Comparison of ENCODE assay signal across 8 cellular contexts in genomic region chr9:89178162-89179120, GRCh38. TPM values are rescaled to one million over a fixed set of nuclear protein-coding genes. Genes with fewer than 3 reads are reported as not detected.
DNase-seq lines count a peak whose midpoint lies in the region; ATAC-seq, FAIRE-seq and TF ChIP-seq lines count a peak whose summit lies in the region.

SHC3 (minus strand) TSS chr9:89178818; CDS start chr9:89178460, 358 bp downstream.

- H3K27me3 Mint-ChIP-seq in chondrocyte (ENCODE audit: low read depth), result peaks cover 40% of the 10 kb centered on the region

- no peak for TF ChIP-seq EP300 in A549 (IDR thresholded peaks at IDR 0.05)

- ATAC-seq in A549 (peak in 1 of 2 experiments; percentile 7; a peak in 2 of 6 replicates), HG02763 (IDR thresholded peaks at IDR 0.05; ENCODE audit: unreplicated experiment) (no peak), HG03108 (IDR thresholded peaks at IDR 0.05; ENCODE audit: unreplicated experiment) (no peak)

- peak within 1 kb of the TSS; percentile 74 to 86; a peak in 5 of 6 replicates for H3K27ac ChIP-seq in A549
- H3K27ac ChIP-seq in HL-60 (replicated peaks), result peak within 1 kb of the TSS; percentile 39
- H3K27ac ChIP-seq in mesodermal cell (ENCODE audit: low read depth, low read length, severe bottlenecking), result peak within 1 kb of the TSS; percentile 95
- peak within 1 kb of the TSS; percentile 59 to 72 for H3K27ac ChIP-seq in uterus

- WGBS in A549 (ENCODE audit: missing lambda C conversion rate), result 25% methylated on average over 37 of the region's 73 CpGs
- WGBS in mesodermal cell (ENCODE audit: insufficient coverage in 2 of 2), 2 experiments, result 1 to 2% methylated on average over 44 to 68 of the region's 73 CpGs

- TF ChIP-seq CTCF in A549 (IDR thresholded peaks at IDR 0.05) (no peak), HL-60 (IDR thresholded peaks at IDR 0.05; ENCODE audit: insufficient read depth, low read length) (no peak), chondrocyte (IDR thresholded peaks at IDR 0.05) (no peak), uterus (IDR thresholded peaks at IDR 0.05) (no peak)

- H3K4me1 ChIP-seq in A549 (peaks cover 20% of the 10 kb centered on the region; the same call in 2 of the 3 replicates), mesodermal cell (ENCODE audit: control insufficient read depth, insufficient read depth, low read length, poor library complexity, severe bottlenecking) (peaks cover 17% of the 10 kb centered on the region), uterus (peaks cover 0 to 9% of the 10 kb centered on the region in 2 donors)

- H3K4me3 Mint-ChIP-seq in chondrocyte (ENCODE audit: unreplicated experiment), result peak within 1 kb of the TSS; percentile 69

- H3K9me3 ChIP-seq in A549 (no peaks in the 10 kb centered on the region), mesodermal cell (ENCODE audit: control insufficient read depth, low read length) (no peaks in the 10 kb centered on the region), uterus (no peaks in the 10 kb centered on the region)

- peaks cover 33% of the 10 kb centered on the region for H3K4me1 Mint-ChIP-seq in chondrocyte (ENCODE audit: low read depth)

- intact Hi-C loops in uterus (cut with DNase I; ENCODE audit: low total_unique reads), result no loop called here

- TF ChIP-seq POLR2A in A549 (IDR thresholded peaks at IDR 0.05; ENCODE audit: low read length), result no peak
- TF ChIP-seq POLR2A in uterus (IDR thresholded peaks at IDR 0.05), result no peak

- no peaks in the 10 kb centered on the region for H3K9me3 Mint-ChIP-seq in chondrocyte (ENCODE audit: low read depth)

- no peak for FAIRE-seq in A549 (lab: Jason Lieb, UNC)

- H3K27me3 ChIP-seq in HL-60 (ENCODE audit: insufficient read depth, poor library complexity, severe bottlenecking) (peaks cover 30% of the 10 kb centered on the region), uterus (peaks cover 0 to 14% of the 10 kb centered on the region in 2 donors)

- POLR2A ChIA-PET in A549 (lab: Yijun Ruan, JAX), result no interaction called here

- no peaks in the 10 kb centered on the region for H3K36me3 ChIP-seq in mesodermal cell (ENCODE audit: control insufficient read depth, insufficient read depth, low read length)
- no peaks in the 10 kb centered on the region for H3K36me3 ChIP-seq in uterus

- no peaks in the 10 kb centered on the region for H3K36me3 Mint-ChIP-seq in chondrocyte (ENCODE audit: low read depth)

- TF ChIP-seq RAD21 in A549 (conservative IDR thresholded peaks at IDR 0.05 in 1 of 2, IDR thresholded peaks at IDR 0.05 in 1 of 2), result no peak

- H3K27ac Mint-ChIP-seq in chondrocyte (ENCODE audit: unreplicated experiment), result peak within 1 kb of the TSS; percentile 89

- DNase-seq in A549 (ENCODE audit: low read depth in 1 of 2, low spot score in 1 of 2) (no peak), HL-60 (ENCODE audit: low read depth in 1 of 2, low spot score in 1 of 2) (no peak), chondrocyte (ENCODE audit: low spot score) (no peak), uterus (no peak), putamen (ENCODE audit: low spot score) (no peak)

- H3K4me3 ChIP-seq in A549 (peak within 1 kb of the TSS; percentile 47), HL-60 (replicated peaks; ENCODE audit: insufficient read depth, low read length) (peak within 1 kb of the TSS; percentile 23), mesodermal cell (ENCODE audit: extremely low read depth, insufficient read depth, low read length, poor library complexity, severe bottlenecking) (peak within 1 kb of the TSS; percentile 57), uterus (peak within 1 kb of the TSS; percentile 15 to 27)

- peak within 1 kb of the TSS; percentile 86 for H3K4me2 ChIP-seq in A549

- CTCF ChIA-PET in A549 (lab: Yijun Ruan, JAX), result interaction anchor here (1.4 kb wide), 1 partner anchor 57 kb away, joined by 3 read pairs; no protein-coding TSS in a partner anchor

TF ChIP-seq in A549, 52 proteins besides CTCF, POLR2A, EP300 and RAD21:
- TF ChIP-seq HOXB5 (CRISPR knock-in tag; IDR thresholded peaks at IDR 0.05) (no peak), USF2 (IDR thresholded peaks at IDR 0.05) (no peak), CEBPB (IDR thresholded peaks at IDR 0.05) (no peak)

RNA-seq across cellular contexts. Expression of gene SHC3, which starts in this region (rescaled TPM):
- polyA plus RNA-seq in A549 (2011; rRNA removed) (0.08 and 0.09 TPM in 2 replicates), A549 (2017; fragmentation: RNase III; extraction: RNeasy Plus Mini Kit Qiagen cat#74134 plus additional on column Dnase treatment) (0.37 to 0.88 TPM (median 0.54 TPM) in 3 replicates)
- polyA plus RNA-seq in A549 (2012; cell fraction: cytosol; rRNA removed), result 0.01 and 0.03 TPM in 2 replicates
- 0.06 and 0.07 TPM in 2 replicates for polyA plus RNA-seq in A549 (2012; cell fraction: nucleus; rRNA removed)
- polyA minus RNA-seq in A549 (2011; rRNA and poly(A)+ RNA removed), result 0.15 and 0.41 TPM in 2 replicates
- total RNA-seq in chondrocyte (0.10 to 0.64 TPM (median 0.30 TPM) in 3 replicates), uterus (1 to 10 TPM in 3 of 4 donors, under 1 TPM in 1; 0.51 to 3.5 (median 2.5) TPM)
- polyA plus RNA-seq in mesodermal cell (2013, experiment 1 of 2), result 3.8 TPM
- polyA plus RNA-seq in mesodermal cell (2013, experiment 2 of 2), result 2.2 TPM

Comparison
In these comparisons a context has a peak if more than half of its experiments do, and no peak if none do; other contexts are left out.
1. H3K27ac ChIP-seq: peak in every context shown above with its lines; median percentile 95 in mesodermal cell; 80 in A549; 66 in uterus; 39 in HL-60.